9 cellular contexts compared by ENCODE assay signal in genomic region chr1:154501423-154502065, GRCh38. TPM values are rescaled to one million over a fixed set of nuclear protein-coding genes. Genes with fewer than 3 reads are reported as not detected.
DNase-seq lines count a peak whose midpoint lies in the region; ATAC-seq and TF ChIP-seq lines count a peak whose summit lies in the region.
"Had no signal": no experiment of that assay in that cellular context is flagged by ENCODE, and none has a peak within 500 bp of the region (broad histone marks: within the 10 kb centered on the region; RNA-seq: fewer than 3 reads in every experiment).

No MANE protein-coding gene starts in this region.

- H3K4me3 ChIP-seq in CD4-positive, alpha-beta memory T cell (ENCODE audit: low read length in 2 of 2) = no peak overlapping the region
- H3K4me3 ChIP-seq in NT2/D1 (ENCODE audit: insufficient read length, low read depth) = peak overlapping the region; percentile 38

- peaks cover 35% of the 10 kb centered on the region in 2 donors for H3K27me3 Mint-ChIP-seq in CD4-positive, alpha-beta memory T cell

- peaks cover 6 to 16% (median 8%) of the 10 kb centered on the region in 4 donors for H3K4me1 Mint-ChIP-seq in CD4-positive, alpha-beta memory T cell

- H3K36me3 ChIP-seq in CD4-positive, alpha-beta memory T cell (ENCODE audit: insufficient read depth, low read length) = no peaks in the 10 kb centered on the region
- H3K36me3 ChIP-seq in NT2/D1 (ENCODE audit: insufficient read depth, insufficient read length, low read length) = no peaks in the 10 kb centered on the region

- no peak overlapping the region for H3K27ac ChIP-seq in CD4-positive, alpha-beta memory T cell (ENCODE audit: low read depth, low read length)

- intact Hi-C loops in CD4-positive, alpha-beta memory T cell (cut with micrococcal nuclease) = no loop called here
- intact Hi-C loops in cardiac septum (cut with DNase I) = loop anchor here (1.0 kb wide), 1 partner anchor 17 kb away; no protein-coding TSS in a partner anchor

- peak overlapping the region; percentile 39 for H3K9ac ChIP-seq in NT2/D1 (ENCODE audit: insufficient read length, low read depth)

- peaks cover 20% of the 10 kb centered on the region for H3K27me3 ChIP-seq in CD4-positive, alpha-beta memory T cell (ENCODE audit: insufficient read depth, low read length)
- H3K27me3 ChIP-seq in NT2/D1 (ENCODE audit: insufficient read depth, insufficient read length) = peaks cover 55% of the 10 kb centered on the region

- POLR2A ChIA-PET in CD4-positive, alpha-beta memory T cell (lab: Charles Lee; ENCODE audit: partially characterized antibody) = no interaction called here

- peak overlapping the region in 6 of 8 donors; percentile 29 to 77 (median 62) for H3K4me3 Mint-ChIP-seq in CD4-positive, alpha-beta memory T cell

- no peak for DNase-seq in CD4-positive, alpha-beta memory T cell
- DNase-seq in NT2/D1 (ENCODE audit: low read depth, low spot score) (no peak), cardiac septum (ENCODE audit: low spot score) (peak; percentile 80), omental fat pad (ENCODE audit: low spot score) (peak; percentile 49), KG1 (lab: John Stamatoyannopoulos, UW) (no peak), cerebellum (ENCODE audit: low spot score) (no peak), A172 (ENCODE audit: low spot score) (no peak)
- DNase-seq: Karpas-422 had no signal

- no peaks in the 10 kb centered on the region for H3K36me3 Mint-ChIP-seq in CD4-positive, alpha-beta memory T cell

- TF ChIP-seq CTCF in omental fat pad (IDR thresholded peaks at IDR 0.05) = no peak

- CTCF ChIA-PET in CD4-positive, alpha-beta memory T cell (lab: Charles Lee; ENCODE audit: partially characterized antibody) = no interaction called here

- H3K27ac Mint-ChIP-seq in CD4-positive, alpha-beta memory T cell = no peak overlapping the region

- no peaks in the 10 kb centered on the region for H3K9me3 ChIP-seq in CD4-positive, alpha-beta memory T cell (ENCODE audit: control insufficient read depth in 1 of 2, low read length in 2 of 2)
- peaks cover 12% of the 10 kb centered on the region for H3K9me3 ChIP-seq in NT2/D1 (ENCODE audit: insufficient read depth, low read length)

- H3K9me3 Mint-ChIP-seq in CD4-positive, alpha-beta memory T cell = peaks cover 0 to 3% (median 0%) of the 10 kb centered on the region in 8 donors

- ATAC-seq in omental fat pad (ENCODE audit: low FRiP score) = peak; percentile 82
- ATAC-seq in HG02642 (IDR thresholded peaks at IDR 0.05; ENCODE audit: poor library complexity, unreplicated experiment) = no peak

- H3K4me1 ChIP-seq in CD4-positive, alpha-beta memory T cell (ENCODE audit: insufficient read depth, low read length) = peaks cover 14% of the 10 kb centered on the region
- no peaks in the 10 kb centered on the region for H3K4me1 ChIP-seq in NT2/D1 (ENCODE audit: insufficient read depth, insufficient read length)

RNA-seq across cellular contexts. Expression of gene TDRD10, which starts 0.5 kb away (rescaled TPM):
- not detected for total RNA-seq in CD4-positive, alpha-beta memory T cell
- polyA plus RNA-seq in CD4-positive, alpha-beta memory T cell = not detected
- total RNA-seq in cardiac septum (5.0 TPM), omental fat pad (10 to 100 TPM in 1 of 4 donors, 1 to 10 TPM in 3; 6.4 to 15.3 (median 7.7) TPM), cerebellum (0.82 TPM)
- total RNA-seq in A172 (2014; rRNA removed; shearing (Covaris generic)) = not detected in 2 replicates

RNA-seq across cellular contexts. Expression of gene SHE, which starts 0.7 kb away (rescaled TPM):
- total RNA-seq in CD4-positive, alpha-beta memory T cell = not detected
- not detected for polyA plus RNA-seq in CD4-positive, alpha-beta memory T cell
- 16.8 TPM for total RNA-seq in cardiac septum
- 10 to 100 TPM; 15.6 to 77.9 (median 25.4) TPM for total RNA-seq in omental fat pad
- total RNA-seq in cerebellum = 2.8 TPM
- total RNA-seq in A172 (2014; rRNA removed; shearing (Covaris generic)) = not detected in 2 replicates

RNA-seq across cellular contexts. Expression of gene UBE2Q1, which starts 56.9 kb away (rescaled TPM):
- total RNA-seq in CD4-positive, alpha-beta memory T cell = 100 to 1,000 TPM; 112 to 132 TPM
- 10 to 100 TPM in 1 of 2 donors, 1 to 10 TPM in 1; 6.4 to 18.6 TPM for polyA plus RNA-seq in CD4-positive, alpha-beta memory T cell
- total RNA-seq in cardiac septum = 65.5 TPM
- 10 to 100 TPM; 25.6 to 37.1 (median 31.9) TPM for total RNA-seq in omental fat pad
- 15.2 TPM for total RNA-seq in cerebellum
- 56.2 and 59.8 TPM in 2 replicates for total RNA-seq in A172 (2014; rRNA removed; shearing (Covaris generic))

Comparison
In these comparisons a context has a peak if more than half of its experiments do, and no peak if none do; other contexts are left out.
1. DNase-seq: peak in cardiac septum (single experiment) and omental fat pad (single experiment); none in CD4-positive, alpha-beta memory T cell (0 of 5), NT2/D1 (single experiment), KG1 (single experiment), cerebellum (single experiment) and A172 (single experiment).